In genomic region chr11:15278129-15278528, GRCh38 we compare ENCODE assay signal across 22 cellular contexts.
DNase-seq lines count a peak whose midpoint lies in the region; TF ChIP-seq lines count a peak whose summit lies in the region.
"Had no signal": no experiment of that assay in that cellular context is flagged by ENCODE, and none has a peak within 500 bp of the region (broad histone marks: within the 10 kb centered on the region; RNA-seq: fewer than 3 reads in every experiment).

No MANE protein-coding gene starts in this region.

- DNase-seq in ELR (ENCODE audit: low read depth) (peak; percentile 47), SK-N-MC (ENCODE audit: low read depth, low spot score) (no peak), fibroblast of peridontal ligament (ENCODE audit: extremely low read depth) (peak; percentile 6), smooth muscle cell (lab: John Stamatoyannopoulos, UW; ENCODE audit: unreplicated experiment) (no peak), Peyer's patch (no peak), SIG-M5 treated with dmso at 0.1 percent for 504 hours (lab: John Stamatoyannopoulos, UW; ENCODE audit: unreplicated experiment) (no peak)
- DNase-seq in stimulated activated CD4-positive, alpha-beta T cell treated with anti-CD3 and anti-CD28 coated beads, Interleukin-4, amount 100 ng/mL, for 4 hours, result no peak
- DNase-seq in stimulated activated CD4-positive, alpha-beta T cell treated with anti-CD3 and anti-CD28 coated beads, Interleukin-4, amount 100 ng/mL, for 1 hour, result no peak
- DNase-seq: activated CD4-positive, alpha-beta T cell treated with anti-CD3 and anti-CD28 coated beads, Interleukin-2, amount 50 U/mL, for 1 hour; CD8-positive, alpha-beta memory T cell; cerebellar nuclear complex; immature natural killer cell; Kasumi-1; NCI-H1092; NCI-H187; NCI-H69; pancreas; stimulated activated naive CD8-positive, alpha-beta T cell treated with anti-CD3 and anti-CD28 coated beads, Interleukin-15, amount 100 ng/mL, for 72 hours; T-helper 9 cell; transverse colon had no signal

- H3K4me2 ChIP-seq in smooth muscle cell, result peak overlapping the region; percentile 66

- H3K27ac ChIP-seq in SK-N-MC, result 0 out of 2 replicates have a peak overlapping the region, but pooled peaks have one; percentile 32
- peak overlapping the region; percentile 65 for H3K27ac ChIP-seq in smooth muscle cell (ENCODE audit: low read depth)
- no peak overlapping the region for H3K27ac ChIP-seq in Peyer's patch
- H3K27ac ChIP-seq: ascending aorta, pancreas, transverse colon had no signal

- H3K9ac ChIP-seq in SK-N-MC (ENCODE audit: insufficient read length) (no peak overlapping the region), smooth muscle cell (ENCODE audit: low read depth) (no peak overlapping the region)

- WGBS in smooth muscle cell (ENCODE audit: low lambda C conversion rate), result 13% methylated on average over 5 of the region's 5 CpGs

- H2AFZ ChIP-seq in smooth muscle cell (ENCODE audit: low read depth), result peak overlapping the region; percentile 9

- no peaks in the 10 kb centered on the region for H4K20me1 ChIP-seq in smooth muscle cell (ENCODE audit: low read depth)

- H3K27me3 ChIP-seq in smooth muscle cell (ENCODE audit: low read depth) (no peaks in the 10 kb centered on the region), Peyer's patch (no peaks in the 10 kb centered on the region)
- H3K27me3 ChIP-seq: ascending aorta, pancreas, transverse colon had no signal

- H3K9me3 ChIP-seq in SK-N-MC (ENCODE audit: low read depth, low read length) (no peaks in the 10 kb centered on the region), smooth muscle cell (replicated peaks; ENCODE audit: low read depth) (no peaks in the 10 kb centered on the region), Peyer's patch (no peaks in the 10 kb centered on the region)
- H3K9me3 ChIP-seq: ascending aorta, pancreas, transverse colon had no signal

- H3F3A ChIP-seq in smooth muscle cell (ENCODE audit: low read depth), result peaks cover 2% of the 10 kb centered on the region

- no peak for TF ChIP-seq POLR2A in Peyer's patch (IDR thresholded peaks at IDR 0.05)

- no peaks in the 10 kb centered on the region for H3K36me3 ChIP-seq in SK-N-MC (ENCODE audit: insufficient read depth, low read length)
- H3K36me3 ChIP-seq in smooth muscle cell (ENCODE audit: low read depth), result no peaks in the 10 kb centered on the region
- H3K36me3 ChIP-seq in Peyer's patch, result no peaks in the 10 kb centered on the region
- H3K36me3 ChIP-seq: ascending aorta, pancreas, transverse colon had no signal

- H3K4me1 ChIP-seq in smooth muscle cell (ENCODE audit: low read depth), result peaks cover 27% of the 10 kb centered on the region
- no peaks in the 10 kb centered on the region for H3K4me1 ChIP-seq in Peyer's patch
- H3K4me1 ChIP-seq: ascending aorta, pancreas, transverse colon had no signal

- no peaks in the 10 kb centered on the region for H3K79me2 ChIP-seq in smooth muscle cell (ENCODE audit: low read depth)

- H3K4me3 ChIP-seq in SK-N-MC, result no peak overlapping the region
- H3K4me3 ChIP-seq in smooth muscle cell, result no peak overlapping the region
- H3K4me3 ChIP-seq in Peyer's patch, result no peak overlapping the region
- H3K4me3 ChIP-seq: ascending aorta, GM12878, pancreas, transverse colon had no signal

- TF ChIP-seq CTCF in smooth muscle cell (IDR thresholded peaks at IDR 0.05; ENCODE audit: borderline replicate concordance, insufficient read depth, poor library complexity, severe bottlenecking) (no peak), Peyer's patch (IDR thresholded peaks at IDR 0.05) (no peak)

Comparison
In these comparisons a context has a peak if more than half of its experiments do, and no peak if none do; other contexts are left out.
1. DNase-seq: peak in ELR (single experiment) and fibroblast of peridontal ligament (single experiment); none in SK-N-MC (single experiment), smooth muscle cell (single experiment), Peyer's patch (0 of 3), stimulated activated CD4-positive, alpha-beta T cell treated with anti-CD3 and anti-CD28 coated beads, Interleukin-4, amount 100 ng/mL, for 4 hours (0 of 2), stimulated activated CD4-positive, alpha-beta T cell treated with anti-CD3 and anti-CD28 coated beads, Interleukin-4, amount 100 ng/mL, for 1 hour (single experiment) and SIG-M5 treated with dmso at 0.1 percent for 504 hours (single experiment).
2. H3K27ac ChIP-seq: peak in SK-N-MC (single experiment) and smooth muscle cell (single experiment); none in Peyer's patch (0 of 4).